ENCODE assay signal across 1 cellular context in the genomic region with DNA sequence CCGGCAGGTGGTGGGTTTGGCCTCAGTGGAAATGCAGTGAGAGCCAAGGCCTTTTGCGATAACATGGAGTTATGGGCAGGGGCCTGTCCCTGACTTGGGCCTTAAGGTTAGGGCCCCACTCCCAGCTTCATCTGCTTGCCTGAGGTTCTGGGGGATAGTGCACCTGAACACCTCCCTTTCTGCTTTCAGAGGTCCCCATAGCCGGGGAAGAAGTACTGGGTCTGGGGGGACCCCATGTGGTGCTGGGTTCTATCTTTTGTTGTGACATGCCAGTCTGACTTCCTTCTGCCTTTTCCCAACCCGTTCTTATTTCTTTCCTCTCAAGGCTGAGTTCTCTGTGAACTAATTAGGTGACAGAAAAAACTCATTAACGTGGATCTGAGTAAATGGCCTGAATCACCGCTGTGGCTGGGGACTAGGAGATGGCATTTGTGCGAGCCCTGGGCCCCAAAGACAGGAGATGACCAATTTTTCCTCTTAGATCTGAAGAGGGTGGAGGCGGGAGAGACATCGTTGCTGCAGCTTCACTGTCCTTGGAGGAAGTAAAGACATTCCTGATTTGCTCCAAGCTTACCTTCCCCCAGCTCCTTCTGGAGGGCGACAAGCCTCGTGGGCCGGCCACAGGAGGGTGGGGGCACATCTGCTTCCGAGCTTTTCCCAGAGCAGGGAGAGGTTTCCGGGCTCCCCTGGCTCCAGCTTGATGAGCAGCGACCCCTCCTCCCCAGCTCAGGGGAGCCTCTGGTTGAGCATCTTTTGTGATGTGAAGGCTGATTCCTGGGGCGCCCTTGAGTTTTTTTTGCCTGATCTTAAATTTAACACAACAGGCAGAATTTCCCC.
TF ChIP-seq lines count a peak whose summit lies in the region.

No MANE protein-coding gene starts in this region.

TF ChIP-seq in neural cell, 6 proteins besides CTCF, POLR2A, EP300 and RAD21 (continued from another document):
- TF ChIP-seq, protein P1, sequence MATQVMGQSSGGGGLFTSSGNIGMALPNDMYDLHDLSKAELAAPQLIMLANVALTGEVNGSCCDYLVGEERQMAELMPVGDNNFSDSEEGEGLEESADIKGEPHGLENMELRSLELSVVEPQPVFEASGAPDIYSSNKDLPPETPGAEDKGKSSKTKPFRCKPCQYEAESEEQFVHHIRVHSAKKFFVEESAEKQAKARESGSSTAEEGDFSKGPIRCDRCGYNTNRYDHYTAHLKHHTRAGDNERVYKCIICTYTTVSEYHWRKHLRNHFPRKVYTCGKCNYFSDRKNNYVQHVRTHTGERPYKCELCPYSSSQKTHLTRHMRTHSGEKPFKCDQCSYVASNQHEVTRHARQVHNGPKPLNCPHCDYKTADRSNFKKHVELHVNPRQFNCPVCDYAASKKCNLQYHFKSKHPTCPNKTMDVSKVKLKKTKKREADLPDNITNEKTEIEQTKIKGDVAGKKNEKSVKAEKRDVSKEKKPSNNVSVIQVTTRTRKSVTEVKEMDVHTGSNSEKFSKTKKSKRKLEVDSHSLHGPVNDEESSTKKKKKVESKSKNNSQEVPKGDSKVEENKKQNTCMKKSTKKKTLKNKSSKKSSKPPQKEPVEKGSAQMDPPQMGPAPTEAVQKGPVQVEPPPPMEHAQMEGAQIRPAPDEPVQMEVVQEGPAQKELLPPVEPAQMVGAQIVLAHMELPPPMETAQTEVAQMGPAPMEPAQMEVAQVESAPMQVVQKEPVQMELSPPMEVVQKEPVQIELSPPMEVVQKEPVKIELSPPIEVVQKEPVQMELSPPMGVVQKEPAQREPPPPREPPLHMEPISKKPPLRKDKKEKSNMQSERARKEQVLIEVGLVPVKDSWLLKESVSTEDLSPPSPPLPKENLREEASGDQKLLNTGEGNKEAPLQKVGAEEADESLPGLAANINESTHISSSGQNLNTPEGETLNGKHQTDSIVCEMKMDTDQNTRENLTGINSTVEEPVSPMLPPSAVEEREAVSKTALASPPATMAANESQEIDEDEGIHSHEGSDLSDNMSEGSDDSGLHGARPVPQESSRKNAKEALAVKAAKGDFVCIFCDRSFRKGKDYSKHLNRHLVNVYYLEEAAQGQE (IDR thresholded peaks at IDR 0.05; ENCODE audit: borderline replicate concordance) = no peak
